13 cellular contexts compared by ENCODE assay signal in the genomic region with DNA sequence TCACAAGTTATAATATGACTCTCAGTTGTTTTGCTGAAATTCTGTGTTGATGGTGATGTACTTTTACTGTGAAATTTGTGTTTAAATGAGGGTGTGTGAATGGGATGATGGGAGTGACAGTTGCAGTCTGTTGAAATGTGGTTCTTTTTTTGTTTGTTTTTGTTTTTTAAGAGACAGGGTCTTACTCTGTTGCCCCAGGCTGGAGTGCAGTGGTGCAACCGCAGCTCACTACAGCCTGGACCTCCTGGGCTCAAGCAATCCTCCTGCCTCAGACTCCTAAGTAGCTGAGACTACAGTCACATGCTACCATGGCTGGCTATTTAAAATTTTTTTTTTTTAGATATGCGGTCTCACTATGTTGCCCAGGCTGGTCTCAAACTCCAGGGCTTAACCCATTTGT. TPM values are rescaled to one million over a fixed set of nuclear protein-coding genes. Genes with fewer than 3 reads are reported as not detected.
DNase-seq lines count a peak whose midpoint lies in the region; ATAC-seq and TF ChIP-seq lines count a peak whose summit lies in the region.
"Had no signal": no experiment of that assay in that cellular context is flagged by ENCODE, and none has a peak within 500 bp of the region (broad histone marks: within the 10 kb centered on the region; RNA-seq: fewer than 3 reads in every experiment).

No MANE protein-coding gene starts in this region.

- peak; percentile 18 for ATAC-seq in activated CD4-positive, alpha-beta T cell treated with anti-CD3 and anti-CD28 coated beads for 36 hours
- ATAC-seq in stimulated activated naive CD8-positive, alpha-beta T cell treated with anti-CD3 and anti-CD28 coated beads, Interleukin-15, amount 100 ng/mL, for 72 hours, result no peak

- CTCF ChIA-PET in activated CD4-positive, alpha-beta T cell treated with anti-CD3 and anti-CD28 coated beads for 36 hours (lab: Charles Lee), result no interaction called here

- H3K36me3 ChIP-seq in endodermal cell (ENCODE audit: control insufficient read depth, insufficient read depth, low read length), result peaks cover 34% of the 10 kb centered on the region
- no peaks in the 10 kb centered on the region for H3K36me3 ChIP-seq in uterus

- H3K36me3 Mint-ChIP-seq in activated CD4-positive, alpha-beta T cell treated with anti-CD3 and anti-CD28 coated beads for 36 hours (ENCODE audit: low read depth), result peaks cover 37% of the 10 kb centered on the region
- H3K36me3 Mint-ChIP-seq in stimulated activated naive CD8-positive, alpha-beta T cell treated with anti-CD3 and anti-CD28 coated beads, Interleukin-15, Interleukin-2, amounts not matched to agents 100 ng/mL and 50 ng/mL, for 24 hours (ENCODE audit: low read depth), result peaks cover 45% of the 10 kb centered on the region
- peaks cover 24% of the 10 kb centered on the region for H3K36me3 Mint-ChIP-seq in endodermal cell (ENCODE audit: low read depth)

- TF ChIP-seq CTCF in endodermal cell (conservative IDR thresholded peaks at IDR 0.05), result no peak
- no peak for TF ChIP-seq CTCF in uterus (IDR thresholded peaks at IDR 0.05)

- no peak overlapping the region for H3K9ac ChIP-seq in endodermal cell (ENCODE audit: extremely low read depth, low read length, poor library complexity, severe bottlenecking)

- H3K4me3 ChIP-seq in endodermal cell (ENCODE audit: low read length), result no peak overlapping the region
- no peak overlapping the region for H3K4me3 ChIP-seq in uterus

- H3K27me3 ChIP-seq in endodermal cell (ENCODE audit: control insufficient read depth, insufficient read depth, low read length, poor library complexity, severe bottlenecking) (no peaks in the 10 kb centered on the region), uterus (no peaks in the 10 kb centered on the region)

- peaks cover 74% of the 10 kb centered on the region for H3K4me1 Mint-ChIP-seq in activated CD4-positive, alpha-beta T cell treated with anti-CD3 and anti-CD28 coated beads for 36 hours
- peaks cover 77% of the 10 kb centered on the region for H3K4me1 Mint-ChIP-seq in stimulated activated naive CD8-positive, alpha-beta T cell treated with anti-CD3 and anti-CD28 coated beads, Interleukin-15, Interleukin-2, amounts not matched to agents 100 ng/mL and 50 ng/mL, for 24 hours (ENCODE audit: low read depth)
- H3K4me1 Mint-ChIP-seq in stimulated activated naive CD8-positive, alpha-beta T cell treated with anti-CD3 and anti-CD28 coated beads, Interleukin-15, amount 100 ng/mL, for 72 hours, result peaks cover 80% of the 10 kb centered on the region
- peaks cover 5% of the 10 kb centered on the region for H3K4me1 Mint-ChIP-seq in endodermal cell

- H3K4me3 Mint-ChIP-seq in activated CD4-positive, alpha-beta T cell treated with anti-CD3 and anti-CD28 coated beads for 36 hours, result no peak overlapping the region
- H3K4me3 Mint-ChIP-seq in stimulated activated naive CD8-positive, alpha-beta T cell treated with anti-CD3 and anti-CD28 coated beads, Interleukin-15, Interleukin-2, amounts not matched to agents 100 ng/mL and 50 ng/mL, for 24 hours, result no peak overlapping the region
- no peak overlapping the region for H3K4me3 Mint-ChIP-seq in stimulated activated naive CD8-positive, alpha-beta T cell treated with anti-CD3 and anti-CD28 coated beads, Interleukin-15, amount 100 ng/mL, for 72 hours
- no peak overlapping the region for H3K4me3 Mint-ChIP-seq in endodermal cell

- no peak overlapping the region for H3K27ac ChIP-seq in endodermal cell (ENCODE audit: low read depth, low read length)
- peak overlapping the region; percentile 71 for H3K27ac ChIP-seq in uterus

- 87 to 94% methylated on average over 2 of the region's 2 CpGs for WGBS in endodermal cell (ENCODE audit: insufficient coverage in 1 of 2, insufficient read length in 1 of 2), 2 experiments

- H3K4me1 ChIP-seq in endodermal cell (ENCODE audit: control insufficient read depth, insufficient read depth, low read length) (no peaks in the 10 kb centered on the region), uterus (peaks cover 22 to 24% of the 10 kb centered on the region in 2 donors)

- no peaks in the 10 kb centered on the region for H3K9me3 Mint-ChIP-seq in activated CD4-positive, alpha-beta T cell treated with anti-CD3 and anti-CD28 coated beads for 36 hours (ENCODE audit: low read depth)
- H3K9me3 Mint-ChIP-seq in stimulated activated naive CD8-positive, alpha-beta T cell treated with anti-CD3 and anti-CD28 coated beads, Interleukin-15, Interleukin-2, amounts not matched to agents 100 ng/mL and 50 ng/mL, for 24 hours, result no peaks in the 10 kb centered on the region
- no peaks in the 10 kb centered on the region for H3K9me3 Mint-ChIP-seq in stimulated activated naive CD8-positive, alpha-beta T cell treated with anti-CD3 and anti-CD28 coated beads, Interleukin-15, amount 100 ng/mL, for 72 hours
- no peaks in the 10 kb centered on the region for H3K9me3 Mint-ChIP-seq in endodermal cell

- TF ChIP-seq POLR2A in uterus (IDR thresholded peaks at IDR 0.05), result no peak

- H3K27me3 Mint-ChIP-seq in activated CD4-positive, alpha-beta T cell treated with anti-CD3 and anti-CD28 coated beads for 36 hours, result no peaks in the 10 kb centered on the region
- no peaks in the 10 kb centered on the region for H3K27me3 Mint-ChIP-seq in stimulated activated naive CD8-positive, alpha-beta T cell treated with anti-CD3 and anti-CD28 coated beads, Interleukin-15, Interleukin-2, amounts not matched to agents 100 ng/mL and 50 ng/mL, for 24 hours
- no peaks in the 10 kb centered on the region for H3K27me3 Mint-ChIP-seq in stimulated activated naive CD8-positive, alpha-beta T cell treated with anti-CD3 and anti-CD28 coated beads, Interleukin-15, amount 100 ng/mL, for 72 hours
- H3K27me3 Mint-ChIP-seq in endodermal cell (ENCODE audit: insufficient read depth), result no peaks in the 10 kb centered on the region

- no peaks in the 10 kb centered on the region for H3K9me3 ChIP-seq in endodermal cell (ENCODE audit: control insufficient read depth, low read length)
- no peaks in the 10 kb centered on the region for H3K9me3 ChIP-seq in uterus
- H3K9me3 ChIP-seq: Caco-2 had no signal

- POLR2A ChIA-PET in activated CD4-positive, alpha-beta T cell treated with anti-CD3 and anti-CD28 coated beads for 36 hours (lab: Charles Lee), result no interaction called here

- no peak for DNase-seq in activated CD4-positive, alpha-beta T cell treated with anti-CD3 and anti-CD28 coated beads for 36 hours
- no peak for DNase-seq in activated CD4-positive, alpha-beta T cell treated with anti-CD3 and anti-CD28 coated beads for 4 hours
- DNase-seq in stimulated activated naive CD8-positive, alpha-beta T cell treated with anti-CD3 and anti-CD28 coated beads, Interleukin-15, amount 100 ng/mL, for 72 hours, result no peak
- DNase-seq in endodermal cell, result no peak
- DNase-seq in uterus, result no peak
- no peak for DNase-seq in NK-92 (lab: John Stamatoyannopoulos, UW; ENCODE audit: unreplicated experiment)
- no peak for DNase-seq in islet precursor cell
- DNase-seq: C1 segment of cervical spinal cord, Caco-2, H7, NCI-H187 treated with DMSO at 0.1 percent for 48 hours, NCI-H774 had no signal

- H3K27ac Mint-ChIP-seq in activated CD4-positive, alpha-beta T cell treated with anti-CD3 and anti-CD28 coated beads for 36 hours, result peak overlapping the region; percentile 58
- peak overlapping the region; percentile 2 for H3K27ac Mint-ChIP-seq in stimulated activated naive CD8-positive, alpha-beta T cell treated with anti-CD3 and anti-CD28 coated beads, Interleukin-15, Interleukin-2, amounts not matched to agents 100 ng/mL and 50 ng/mL, for 24 hours
- no peak overlapping the region for H3K27ac Mint-ChIP-seq in stimulated activated naive CD8-positive, alpha-beta T cell treated with anti-CD3 and anti-CD28 coated beads, Interleukin-15, amount 100 ng/mL, for 72 hours
- H3K27ac Mint-ChIP-seq in endodermal cell, result peak overlapping the region; percentile 13

- intact Hi-C loops in activated CD4-positive, alpha-beta T cell treated with anti-CD3 and anti-CD28 coated beads for 36 hours (cut with DNase I, micrococcal nuclease), result no loop called here
- intact Hi-C loops in uterus (cut with DNase I; ENCODE audit: low total_unique reads), result no loop called here

RNA-seq across cellular contexts. Expression of a gene that starts 7.1 kb away (rescaled TPM):
- total RNA-seq in activated CD4-positive, alpha-beta T cell treated with anti-CD3 and anti-CD28 coated beads for 36 hours, result 10 to 100 TPM; 30.2 to 34.0 TPM
- total RNA-seq in endodermal cell, result 10 to 100 TPM; 36.0 to 37.6 TPM
- 10.6 TPM for polyA plus RNA-seq in endodermal cell (2013, experiment 1 of 2)
- polyA plus RNA-seq in endodermal cell (2013, experiment 2 of 2), result 11.3 TPM
- total RNA-seq in uterus, result 100 to 1,000 TPM in 1 of 4 donors, 10 to 100 TPM in 3; 26.2 to 115 (median 43.7) TPM

RNA-seq across cellular contexts. Expression of a gene that starts 39.5 kb away (rescaled TPM):
- total RNA-seq in activated CD4-positive, alpha-beta T cell treated with anti-CD3 and anti-CD28 coated beads for 36 hours, result 10 to 100 TPM; 18.1 to 24.0 TPM
- total RNA-seq in endodermal cell, result 1 to 10 TPM; 3.8 to 4.4 TPM
- 1.0 TPM for polyA plus RNA-seq in endodermal cell (2013, experiment 1 of 2)
- 0.83 TPM for polyA plus RNA-seq in endodermal cell (2013, experiment 2 of 2)
- 1 to 10 TPM in 1 of 4 donors, under 1 TPM in 1, not detected in 2; 0.27 to 1.4 TPM for total RNA-seq in uterus

RNA-seq across cellular contexts. Expression of a gene that starts 59.8 kb away (rescaled TPM):
- total RNA-seq in activated CD4-positive, alpha-beta T cell treated with anti-CD3 and anti-CD28 coated beads for 36 hours, result 10 to 100 TPM; 48.2 to 50.1 TPM
- 10 to 100 TPM; 46.9 to 50.4 TPM for total RNA-seq in endodermal cell
- 41.0 TPM for polyA plus RNA-seq in endodermal cell (2013, experiment 1 of 2)
- 37.9 TPM for polyA plus RNA-seq in endodermal cell (2013, experiment 2 of 2)
- 10 to 100 TPM; 21.3 to 70.2 (median 30.7) TPM for total RNA-seq in uterus

Comparison
In these comparisons a context has a peak if more than half of its experiments do, and no peak if none do; other contexts are left out.
1. H3K27ac Mint-ChIP-seq: peak in activated CD4-positive, alpha-beta T cell treated with anti-CD3 and anti-CD28 coated beads for 36 hours (single experiment), stimulated activated naive CD8-positive, alpha-beta T cell treated with anti-CD3 and anti-CD28 coated beads, Interleukin-15, Interleukin-2, amounts not matched to agents 100 ng/mL and 50 ng/mL, for 24 hours (single experiment) and endodermal cell (single experiment); none in stimulated activated naive CD8-positive, alpha-beta T cell treated with anti-CD3 and anti-CD28 coated beads, Interleukin-15, amount 100 ng/mL, for 72 hours (0 of 2).